In the genomic region with DNA sequence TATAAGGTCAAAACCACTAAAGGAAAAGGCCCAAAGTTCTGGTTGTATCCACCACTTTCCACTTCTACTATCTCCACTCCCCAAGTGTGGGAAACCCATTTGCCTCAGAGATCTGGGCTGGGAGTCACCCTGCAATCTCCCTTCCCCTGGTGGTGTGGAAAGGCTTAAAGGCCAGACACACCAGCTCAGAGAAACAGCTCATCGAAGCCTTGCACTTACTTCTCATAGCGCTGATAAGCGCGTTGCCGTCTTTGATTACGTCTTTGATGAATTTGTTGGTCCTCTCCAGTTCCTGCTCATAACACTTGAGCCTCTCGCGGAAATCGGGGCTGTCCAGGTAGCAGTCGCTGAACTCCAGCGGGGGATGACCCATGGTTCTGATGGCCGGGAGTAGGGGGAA, we compare ENCODE assay signal across 8 cellular contexts. TPM values are rescaled to one million over a fixed set of nuclear protein-coding genes. Genes with fewer than 3 reads are reported as not detected.
DNase-seq lines count a peak whose midpoint lies in the region; ATAC-seq and TF ChIP-seq lines count a peak whose summit lies in the region.

No MANE protein-coding gene starts in this region.

- H3K36me3 ChIP-seq in GM23338 (ENCODE audit: insufficient read depth) (no peaks in the 10 kb centered on the region), WERI-Rb-1 (no peaks in the 10 kb centered on the region), heart left ventricle (peaks cover 0 to 4% (median 0%) of the 10 kb centered on the region in 9 donors)

- no peak for DNase-seq in GM23338 (ENCODE audit: low spot score)
- DNase-seq in WERI-Rb-1 = peak; percentile 7
- DNase-seq in heart left ventricle = no peak
- peak; percentile 9 for DNase-seq in renal cortical epithelial cell (ENCODE audit: low read depth)
- no peak for DNase-seq in GDM1 (lab: John Stamatoyannopoulos, UW)
- DNase-seq in putamen (ENCODE audit: low spot score) = no peak
- no peak for DNase-seq in NCI-H128 (lab: John Stamatoyannopoulos, UW; ENCODE audit: unreplicated experiment)

- peaks cover 12% of the 10 kb centered on the region; the same call in 2 of the 3 replicates for H3K36me3 Mint-ChIP-seq in GM23338 (ENCODE audit: low read depth)

- no peaks in the 10 kb centered on the region for H3K9me2 ChIP-seq in GM23338 (ENCODE audit: insufficient read depth)

- no peaks in the 10 kb centered on the region for H3K9me3 Mint-ChIP-seq in GM23338

- H3K27me3 Mint-ChIP-seq in GM23338 (ENCODE audit: insufficient read depth, low read depth, poor library complexity) = peaks cover 3% of the 10 kb centered on the region

- no peaks in the 10 kb centered on the region for H3K27me3 ChIP-seq in GM23338 (ENCODE audit: insufficient read depth)
- peaks cover 10% of the 10 kb centered on the region for H3K27me3 ChIP-seq in WERI-Rb-1 (ENCODE audit: insufficient read depth, low read depth, severe bottlenecking)
- peaks cover 0 to 18% (median 0%) of the 10 kb centered on the region in 9 donors for H3K27me3 ChIP-seq in heart left ventricle

- no peaks in the 10 kb centered on the region for H3K9me3 ChIP-seq in WERI-Rb-1 (ENCODE audit: severe bottlenecking)
- no peaks in the 10 kb centered on the region for H3K9me3 ChIP-seq in heart left ventricle

- peak overlapping the region; percentile 98; the same call in 1 of the 2 replicates for H3K27ac Mint-ChIP-seq in GM23338

- intact Hi-C loops in heart left ventricle (cut with DNase I) = loop anchor here in 1 of 10 donors (10.0 kb wide), 1 partner anchor 188 kb away; no protein-coding TSS in a partner anchor

- peak overlapping the region; percentile 95 for H3K4me3 Mint-ChIP-seq in GM23338

- TF ChIP-seq CTCF in GM23338 (conservative IDR thresholded peaks at IDR 0.05; ENCODE audit: low read depth in 2 of 2) (no peak), WERI-Rb-1 (IDR thresholded peaks at IDR 0.05; ENCODE audit: low read depth, low read length) (no peak), heart left ventricle (IDR thresholded peaks at IDR 0.05) (no peak)

- H3F3A ChIP-seq in GM23338 (replicated peaks; ENCODE audit: low read depth) = no peaks in the 10 kb centered on the region

- peak overlapping the region; percentile 63; the same call in 1 of the 2 replicates for H2AFZ ChIP-seq in GM23338

- H3K4me1 ChIP-seq in GM23338 (ENCODE audit: insufficient read depth) (no peaks in the 10 kb centered on the region; the same call in 1 of the 2 replicates), heart left ventricle (peaks cover 0 to 9% (median 0%) of the 10 kb centered on the region in 12 donors)

- H3K27ac ChIP-seq in GM23338 (ENCODE audit: low read depth) (no peak overlapping the region; the same call in 1 of the 2 replicates), WERI-Rb-1 (no peak overlapping the region), heart left ventricle (peak overlapping the region; percentile 72 to 94 (median 86))

- peak overlapping the region; percentile 88 for H3K4me2 ChIP-seq in GM23338

- WGBS in heart left ventricle, 4 donors = 5 to 39% (median 19%) methylated on average over 12 of the region's 12 CpGs

- no peak for TF ChIP-seq POLR2A in heart left ventricle (IDR thresholded peaks at IDR 0.05)

- ATAC-seq in GM23338 (no peak), heart left ventricle (peak in 3 of 4 donors; percentile 10 to 38 (median 15)), HG02798 (IDR thresholded peaks at IDR 0.05; ENCODE audit: poor library complexity, unreplicated experiment) (no peak)

- H4K20me1 ChIP-seq in GM23338 (replicated peaks; ENCODE audit: insufficient read depth) = no peaks in the 10 kb centered on the region

- H3K4me3 ChIP-seq in GM23338 (peak overlapping the region; percentile 79), WERI-Rb-1 (ENCODE audit: low read depth, low read length) (peak overlapping the region; percentile 54), heart left ventricle (peak overlapping the region; percentile 53 to 90 (median 70))

- peaks cover 21% of the 10 kb centered on the region for H3K4me1 Mint-ChIP-seq in GM23338

- H3K79me2 ChIP-seq in GM23338 (replicated peaks; ENCODE audit: insufficient read depth) = no peaks in the 10 kb centered on the region

TF ChIP-seq in GM23338, 12 proteins besides CTCF, POLR2A, EP300 and RAD21:
- TF ChIP-seq JUNB (IDR thresholded peaks at IDR 0.05; ENCODE audit: unreplicated experiment) (no peak), STAT1 (IDR thresholded peaks at IDR 0.05; ENCODE audit: unreplicated experiment) (no peak), EZH2 (IDR thresholded peaks at IDR 0.05; ENCODE audit: low read depth, unreplicated experiment) (no peak), POLR2AphosphoS5 (IDR thresholded peaks at IDR 0.05; ENCODE audit: low read depth) (no peak), NANOG (IDR thresholded peaks at IDR 0.05; ENCODE audit: borderline replicate concordance) (no peak), ZNF331 (CRISPR knock-in tag; IDR thresholded peaks at IDR 0.05; ENCODE audit: low read depth) (no peak)
- TF ChIP-seq, protein P1, sequence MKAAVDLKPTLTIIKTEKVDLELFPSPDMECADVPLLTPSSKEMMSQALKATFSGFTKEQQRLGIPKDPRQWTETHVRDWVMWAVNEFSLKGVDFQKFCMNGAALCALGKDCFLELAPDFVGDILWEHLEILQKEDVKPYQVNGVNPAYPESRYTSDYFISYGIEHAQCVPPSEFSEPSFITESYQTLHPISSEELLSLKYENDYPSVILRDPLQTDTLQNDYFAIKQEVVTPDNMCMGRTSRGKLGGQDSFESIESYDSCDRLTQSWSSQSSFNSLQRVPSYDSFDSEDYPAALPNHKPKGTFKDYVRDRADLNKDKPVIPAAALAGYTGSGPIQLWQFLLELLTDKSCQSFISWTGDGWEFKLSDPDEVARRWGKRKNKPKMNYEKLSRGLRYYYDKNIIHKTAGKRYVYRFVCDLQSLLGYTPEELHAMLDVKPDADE (IDR thresholded peaks at IDR 0.05) = no peak
- TF ChIP-seq, protein P2, sequence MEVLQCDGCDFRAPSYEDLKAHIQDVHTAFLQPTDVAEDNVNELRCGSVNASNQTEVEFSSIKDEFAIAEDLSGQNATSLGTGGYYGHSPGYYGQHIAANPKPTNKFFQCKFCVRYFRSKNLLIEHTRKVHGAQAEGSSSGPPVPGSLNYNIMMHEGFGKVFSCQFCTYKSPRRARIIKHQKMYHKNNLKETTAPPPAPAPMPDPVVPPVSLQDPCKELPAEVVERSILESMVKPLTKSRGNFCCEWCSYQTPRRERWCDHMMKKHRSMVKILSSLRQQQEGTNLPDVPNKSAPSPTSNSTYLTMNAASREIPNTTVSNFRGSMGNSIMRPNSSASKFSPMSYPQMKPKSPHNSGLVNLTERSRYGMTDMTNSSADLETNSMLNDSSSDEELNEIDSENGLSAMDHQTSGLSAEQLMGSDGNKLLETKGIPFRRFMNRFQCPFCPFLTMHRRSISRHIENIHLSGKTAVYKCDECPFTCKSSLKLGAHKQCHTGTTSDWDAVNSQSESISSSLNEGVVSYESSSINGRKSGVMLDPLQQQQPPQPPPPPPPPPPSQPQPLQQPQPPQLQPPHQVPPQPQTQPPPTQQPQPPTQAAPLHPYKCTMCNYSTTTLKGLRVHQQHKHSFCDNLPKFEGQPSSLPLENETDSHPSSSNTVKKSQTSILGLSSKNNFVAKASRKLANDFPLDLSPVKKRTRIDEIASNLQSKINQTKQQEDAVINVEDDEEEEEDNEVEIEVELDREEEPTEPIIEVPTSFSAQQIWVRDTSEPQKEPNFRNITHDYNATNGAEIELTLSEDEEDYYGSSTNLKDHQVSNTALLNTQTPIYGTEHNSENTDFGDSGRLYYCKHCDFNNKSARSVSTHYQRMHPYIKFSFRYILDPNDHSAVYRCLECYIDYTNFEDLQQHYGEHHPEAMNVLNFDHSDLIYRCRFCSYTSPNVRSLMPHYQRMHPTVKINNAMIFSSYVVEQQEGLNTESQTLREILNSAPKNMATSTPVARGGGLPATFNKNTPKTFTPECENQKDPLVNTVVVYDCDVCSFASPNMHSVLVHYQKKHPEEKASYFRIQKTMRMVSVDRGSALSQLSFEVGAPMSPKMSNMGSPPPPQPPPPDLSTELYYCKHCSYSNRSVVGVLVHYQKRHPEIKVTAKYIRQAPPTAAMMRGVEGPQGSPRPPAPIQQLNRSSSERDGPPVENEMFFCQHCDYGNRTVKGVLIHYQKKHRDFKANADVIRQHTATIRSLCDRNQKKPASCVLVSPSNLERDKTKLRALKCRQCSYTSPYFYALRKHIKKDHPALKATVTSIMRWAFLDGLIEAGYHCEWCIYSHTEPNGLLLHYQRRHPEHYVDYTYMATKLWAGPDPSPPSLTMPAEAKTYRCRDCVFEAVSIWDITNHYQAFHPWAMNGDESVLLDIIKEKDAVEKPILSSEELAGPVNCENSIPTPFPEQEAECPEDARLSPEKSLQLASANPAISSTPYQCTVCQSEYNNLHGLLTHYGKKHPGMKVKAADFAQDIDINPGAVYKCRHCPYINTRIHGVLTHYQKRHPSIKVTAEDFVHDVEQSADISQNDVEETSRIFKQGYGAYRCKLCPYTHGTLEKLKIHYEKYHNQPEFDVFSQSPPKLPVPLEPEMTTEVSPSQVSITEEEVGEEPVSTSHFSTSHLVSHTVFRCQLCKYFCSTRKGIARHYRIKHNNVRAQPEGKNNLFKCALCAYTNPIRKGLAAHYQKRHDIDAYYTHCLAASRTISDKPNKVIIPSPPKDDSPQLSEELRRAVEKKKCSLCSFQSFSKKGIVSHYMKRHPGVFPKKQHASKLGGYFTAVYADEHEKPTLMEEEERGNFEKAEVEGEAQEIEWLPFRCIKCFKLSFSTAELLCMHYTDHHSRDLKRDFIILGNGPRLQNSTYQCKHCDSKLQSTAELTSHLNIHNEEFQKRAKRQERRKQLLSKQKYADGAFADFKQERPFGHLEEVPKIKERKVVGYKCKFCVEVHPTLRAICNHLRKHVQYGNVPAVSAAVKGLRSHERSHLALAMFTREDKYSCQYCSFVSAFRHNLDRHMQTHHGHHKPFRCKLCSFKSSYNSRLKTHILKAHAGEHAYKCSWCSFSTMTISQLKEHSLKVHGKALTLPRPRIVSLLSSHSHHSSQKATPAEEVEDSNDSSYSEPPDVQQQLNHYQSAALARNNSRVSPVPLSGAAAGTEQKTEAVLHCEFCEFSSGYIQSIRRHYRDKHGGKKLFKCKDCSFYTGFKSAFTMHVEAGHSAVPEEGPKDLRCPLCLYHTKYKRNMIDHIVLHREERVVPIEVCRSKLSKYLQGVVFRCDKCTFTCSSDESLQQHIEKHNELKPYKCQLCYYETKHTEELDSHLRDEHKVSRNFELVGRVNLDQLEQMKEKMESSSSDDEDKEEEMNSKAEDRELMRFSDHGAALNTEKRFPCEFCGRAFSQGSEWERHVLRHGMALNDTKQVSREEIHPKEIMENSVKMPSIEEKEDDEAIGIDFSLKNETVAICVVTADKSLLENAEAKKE (CRISPR knock-in tag; IDR thresholded peaks at IDR 0.05) = no peak

RNA-seq across cellular contexts. Expression of a gene that starts 0.6 kb away (rescaled TPM):
- 3.8 and 3.9 TPM in 2 replicates for total RNA-seq in GM23338 (2014; rRNA removed; shearing (Covaris generic))
- polyA plus RNA-seq in GM23338 (2016; fragmentation: Nextera tagmentation; extraction: Ambion mirVana) = 2.2 and 2.9 TPM in 2 replicates
- total RNA-seq in heart left ventricle = 1 to 10 TPM; 3.3 to 6.9 (median 5.7) TPM
- 1 to 10 TPM in 1 of 2 donors, under 1 TPM in 1; 0.95 to 9.6 TPM for polyA plus RNA-seq in heart left ventricle
- 12.5 and 13.9 TPM in 2 replicates for total RNA-seq in renal cortical epithelial cell

Comparison
In these comparisons a context has a peak if more than half of its experiments do, and no peak if none do; other contexts are left out.
1. ATAC-seq: peak in heart left ventricle (3 of 4); none in GM23338 (single experiment) and HG02798 (single experiment).
2. DNase-seq: peak in WERI-Rb-1 (single experiment) and renal cortical epithelial cell (single experiment); none in GM23338 (single experiment), heart left ventricle (0 of 5), GDM1 (single experiment), putamen (single experiment) and NCI-H128 (single experiment).
3. H3K27ac ChIP-seq: peak in heart left ventricle (12 of 12); none in GM23338 (single experiment) and WERI-Rb-1 (single experiment).
4. Peak in every context shown above with its lines, with median percentiles within 50 percentile points of each other: H3K4me3 ChIP-seq.